In the genomic region with DNA sequence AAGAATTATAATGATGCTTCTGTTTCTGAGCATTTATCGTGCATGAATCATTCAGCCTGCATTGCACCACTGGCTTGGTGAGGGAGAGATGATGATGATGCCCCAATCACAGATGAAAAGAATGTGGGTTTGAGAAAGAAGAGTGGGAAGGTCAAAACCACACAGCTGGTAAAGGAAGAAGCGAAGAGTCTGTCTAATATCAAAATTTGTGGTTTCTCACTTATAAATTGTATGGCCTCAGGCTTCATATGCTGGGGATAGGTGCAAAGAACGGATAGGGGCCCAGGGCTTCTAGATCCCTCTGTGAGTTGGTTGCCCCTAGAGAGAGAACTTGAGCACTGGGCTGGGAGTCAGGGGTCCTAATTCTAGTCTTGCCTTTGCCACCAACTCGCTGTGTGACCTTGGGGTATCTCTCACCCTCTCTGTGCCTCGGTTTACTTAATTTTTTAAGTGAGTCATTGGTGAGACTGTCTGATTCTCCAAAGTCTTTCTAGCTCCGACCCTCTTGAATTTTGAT, we compare ENCODE assay signal across 11 cellular contexts. TPM values are rescaled to one million over a fixed set of nuclear protein-coding genes. Genes with fewer than 3 reads are reported as not detected.
DNase-seq lines count a peak whose midpoint lies in the region; ATAC-seq and TF ChIP-seq lines count a peak whose summit lies in the region.
"Had no signal": no experiment of that assay in that cellular context is flagged by ENCODE, and none has a peak within 500 bp of the region (broad histone marks: within the 10 kb centered on the region; RNA-seq: fewer than 3 reads in every experiment).

No MANE protein-coding gene starts in this region.

- in situ Hi-C loops in G401 (cut with HindIII; ENCODE audit: low sequenced_read_pairs): no loop called here

- peak; percentile 75 to 76 for ATAC-seq in activated CD4-positive, CD25-positive, alpha-beta regulatory T cell treated with anti-CD3 and anti-CD28 coated beads, Interleukin-2, amount 50 U/mL, for 24 hours
- no peak for ATAC-seq in left lobe of liver
- ATAC-seq: right lobe of liver had no signal

- TF ChIP-seq CTCF in epithelial cell of esophagus (IDR thresholded peaks at IDR 0.05; ENCODE audit: insufficient read depth, low read depth, low read length, missing control alignments): no peak

- no peak overlapping the region for H3K4me3 ChIP-seq in epithelial cell of esophagus (ENCODE audit: low read length)
- H3K4me3 ChIP-seq: right lobe of liver had no signal

- no peak for DNase-seq in activated CD4-positive, CD25-positive, alpha-beta regulatory T cell treated with anti-CD3 and anti-CD28 coated beads, Interleukin-2, amount 50 U/mL, for 72 hours
- peak; percentile 41 to 62 for DNase-seq in activated CD4-positive, alpha-beta T cell treated with anti-CD3 and anti-CD28 coated beads, Interleukin-2, amount 50 U/mL, for 48 hours
- DNase-seq in epithelial cell of esophagus (ENCODE audit: low read depth) (peak; percentile 77), NCI-H510A (lab: John Stamatoyannopoulos, UW) (no peak), G401 (ENCODE audit: low spot score) (no peak), left lobe of liver (ENCODE audit: low spot score) (no peak)
- DNase-seq in stimulated activated CD8-positive, alpha-beta memory T cell treated with anti-CD3 and anti-CD28 coated beads, Interleukin-7, amount 100 ng/mL, for 48 hours (ENCODE audit: extremely low read depth in 1 of 2, low read depth in 1 of 2): peak; percentile 22 to 48
- DNase-seq: right lobe of liver had no signal

RNA-seq across cellular contexts. Expression of a gene that starts 2.2 kb away (rescaled TPM):
- not detected in 2 replicates for total RNA-seq in G401 (2014; rRNA removed; shearing (Covaris generic))
- 2.5 TPM for total RNA-seq in left lobe of liver

RNA-seq across cellular contexts. Expression of a gene that starts 20.6 kb away (rescaled TPM):
- 22.2 and 37.1 TPM in 2 replicates for total RNA-seq in G401 (2014; rRNA removed; shearing (Covaris generic))
- total RNA-seq in left lobe of liver: 8.0 TPM

RNA-seq across cellular contexts. Expression of a gene that starts 58.5 kb away (rescaled TPM):
- not detected in 2 replicates for total RNA-seq in G401 (2014; rRNA removed; shearing (Covaris generic))
- total RNA-seq in left lobe of liver: 23.8 TPM
- total RNA-seq: B cell, urinary bladder had no signal

Comparison
In these comparisons a context has a peak if more than half of its experiments do, and no peak if none do; other contexts are left out.
1. DNase-seq: peak in activated CD4-positive, alpha-beta T cell treated with anti-CD3 and anti-CD28 coated beads, Interleukin-2, amount 50 U/mL, for 48 hours (2 of 2), epithelial cell of esophagus (single experiment) and stimulated activated CD8-positive, alpha-beta memory T cell treated with anti-CD3 and anti-CD28 coated beads, Interleukin-7, amount 100 ng/mL, for 48 hours (2 of 2); none in activated CD4-positive, CD25-positive, alpha-beta regulatory T cell treated with anti-CD3 and anti-CD28 coated beads, Interleukin-2, amount 50 U/mL, for 72 hours (single experiment), NCI-H510A (single experiment), G401 (single experiment) and left lobe of liver (single experiment).
2. RNA of a gene that starts 58.5 kb away (total RNA-seq): 23.8 TPM in left lobe of liver (single experiment); not detected in G401; every median in the first group is over 10 times any median in the second.